In the genomic region with DNA sequence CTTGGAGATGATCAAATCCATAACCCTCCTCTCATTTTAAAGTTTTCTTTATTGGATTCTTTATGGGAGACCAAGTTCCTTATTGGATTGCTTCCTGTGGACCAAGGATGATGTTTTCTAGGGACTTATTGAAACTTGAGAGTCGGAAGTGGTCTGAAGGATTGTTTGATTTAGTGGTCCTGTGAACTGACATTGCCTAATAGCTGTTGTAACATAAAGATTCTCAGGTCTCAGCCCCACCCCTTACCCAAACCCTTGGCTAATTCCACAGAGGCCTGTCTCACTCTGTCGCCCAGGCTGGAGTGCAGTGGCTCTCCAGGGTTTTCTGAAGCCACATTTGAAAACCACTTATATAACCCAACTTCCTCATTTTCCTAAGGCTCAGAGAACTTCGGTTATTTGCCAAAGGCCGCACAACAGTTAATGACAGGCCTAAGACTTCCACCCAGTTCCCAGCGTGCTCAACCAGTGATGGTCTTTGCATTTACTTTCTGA, we compare ENCODE assay signal across 10 cellular contexts.
A peak's percentile ranks its signal among the peaks of the same experiment; 100 is the strongest.
DNase-seq lines count a peak whose midpoint lies in the region; ATAC-seq and TF ChIP-seq lines count a peak whose summit lies in the region.
"Had no signal": no experiment of that assay in that cellular context is flagged by ENCODE, and none has a peak within 500 bp of the region (broad histone marks: within the 10 kb centered on the region; RNA-seq: fewer than 3 reads in every experiment).

No MANE protein-coding gene starts in this region.

- H3K27ac Mint-ChIP-seq in activated T-cell treated with anti-CD3 and anti-CD28 coated beads, Interleukin-2, amount 50 U/mL, for 24 hours, result peak overlapping the region; percentile 67

- WGBS in transverse colon (ENCODE audit: low coverage in 1 of 2), 2 donors, result 37 to 69% methylated on average over 3 to 5 of the region's 5 CpGs

- no peak for TF ChIP-seq POLR2A in transverse colon (IDR thresholded peaks at IDR 0.05)

- no peak for ATAC-seq in activated T-cell treated with anti-CD3 and anti-CD28 coated beads, Interleukin-2, amount 50 U/mL, for 4 hours
- ATAC-seq in esophagus mucosa (no peak), GM19328 (IDR thresholded peaks at IDR 0.05; ENCODE audit: unreplicated experiment) (no peak), GM21528 (IDR thresholded peaks at IDR 0.05; ENCODE audit: low FRiP score, unreplicated experiment) (no peak)

- H3K9me3 ChIP-seq in transverse colon, result no peaks in the 10 kb centered on the region

- DNase-seq in activated T-cell treated with anti-CD3 and anti-CD28 coated beads, Interleukin-2, amount 50 U/mL, for 24 hours, result no peak
- no peak for DNase-seq in activated T-cell treated with anti-CD3 and anti-CD28 coated beads, Interleukin-2, amount 50 U/mL, for 4 hours
- DNase-seq in UCSD-AML1 (lab: John Stamatoyannopoulos, UW; ENCODE audit: unreplicated experiment), result peak; percentile 46
- peak; percentile 77 for DNase-seq in iris pigment epithelial cell (ENCODE audit: low read depth)
- no peak for DNase-seq in transverse colon
- DNase-seq: cerebellar nuclear complex, NCI-H2081 treated with DMSO at 0.1 percent for 48 hours had no signal

- no peaks in the 10 kb centered on the region for H3K27me3 Mint-ChIP-seq in activated T-cell treated with anti-CD3 and anti-CD28 coated beads, Interleukin-2, amount 50 U/mL, for 24 hours
- no peaks in the 10 kb centered on the region for H3K27me3 Mint-ChIP-seq in activated T-cell treated with anti-CD3 and anti-CD28 coated beads, Interleukin-2, amount 50 U/mL, for 4 hours (ENCODE audit: low read depth)

- H3K4me1 Mint-ChIP-seq in activated T-cell treated with anti-CD3 and anti-CD28 coated beads, Interleukin-2, amount 50 U/mL, for 24 hours (ENCODE audit: low read depth), result peaks cover 88% of the 10 kb centered on the region
- H3K4me1 Mint-ChIP-seq in activated T-cell treated with anti-CD3 and anti-CD28 coated beads, Interleukin-2, amount 50 U/mL, for 4 hours (ENCODE audit: low read depth), result peaks cover 80% of the 10 kb centered on the region

- no peak for TF ChIP-seq CTCF in transverse colon (IDR thresholded peaks at IDR 0.05)

- no peak for TF ChIP-seq EP300 in transverse colon (IDR thresholded peaks at IDR 0.05; ENCODE audit: low read depth)

- intact Hi-C loops in transverse colon (cut with DNase I; ENCODE audit: low total_unique reads), result no loop called here

- H3K9me3 Mint-ChIP-seq in activated T-cell treated with anti-CD3 and anti-CD28 coated beads, Interleukin-2, amount 50 U/mL, for 24 hours, result no peaks in the 10 kb centered on the region
- no peaks in the 10 kb centered on the region for H3K9me3 Mint-ChIP-seq in activated T-cell treated with anti-CD3 and anti-CD28 coated beads, Interleukin-2, amount 50 U/mL, for 4 hours

- H3K27me3 ChIP-seq in transverse colon, result no peaks in the 10 kb centered on the region

- H3K27ac ChIP-seq in transverse colon, result peak overlapping the region; percentile 6 to 54 (median 30)

- no peaks in the 10 kb centered on the region for H3K36me3 ChIP-seq in transverse colon

- peaks cover 0 to 38% (median 17%) of the 10 kb centered on the region in 4 donors for H3K4me1 ChIP-seq in transverse colon

- in situ Hi-C loops in transverse colon (cut with MboI; ENCODE audit: low pct_ligation_motif_present in 1 of 4, low pct_unique_long_range_greater_than_20kb in 1 of 4, low sequenced_read_pairs in 3 of 4), result no loop called here

- no peak overlapping the region for H3K4me3 Mint-ChIP-seq in activated T-cell treated with anti-CD3 and anti-CD28 coated beads, Interleukin-2, amount 50 U/mL, for 24 hours
- H3K4me3 Mint-ChIP-seq in activated T-cell treated with anti-CD3 and anti-CD28 coated beads, Interleukin-2, amount 50 U/mL, for 4 hours, result no peak overlapping the region

- no peak overlapping the region for H3K4me3 ChIP-seq in transverse colon

- H3K36me3 Mint-ChIP-seq in activated T-cell treated with anti-CD3 and anti-CD28 coated beads, Interleukin-2, amount 50 U/mL, for 24 hours (ENCODE audit: low read depth), result peaks cover 30% of the 10 kb centered on the region
- H3K36me3 Mint-ChIP-seq in activated T-cell treated with anti-CD3 and anti-CD28 coated beads, Interleukin-2, amount 50 U/mL, for 4 hours (ENCODE audit: insufficient read depth), result peaks cover 31% of the 10 kb centered on the region

Comparison
In these comparisons a context has a peak if more than half of its experiments do, and no peak if none do; other contexts are left out.
1. DNase-seq: peak in UCSD-AML1 (single experiment) and iris pigment epithelial cell (single experiment); none in activated T-cell treated with anti-CD3 and anti-CD28 coated beads, Interleukin-2, amount 50 U/mL, for 24 hours (single experiment), activated T-cell treated with anti-CD3 and anti-CD28 coated beads, Interleukin-2, amount 50 U/mL, for 4 hours (single experiment) and transverse colon (single experiment).